ENCODE assay signal across 19 cellular contexts in genomic region chr20:34524426-34524825, GRCh38. TPM values are rescaled to one million over a fixed set of nuclear protein-coding genes. Genes with fewer than 3 reads are reported as not detected.
A peak's percentile ranks its signal among the peaks of the same experiment; 100 is the strongest.
DNase-seq lines count a peak whose midpoint lies in the region; ATAC-seq and TF ChIP-seq lines count a peak whose summit lies in the region.
"Had no signal": no experiment of that assay in that cellular context is flagged by ENCODE, and none has a peak within 500 bp of the region (broad histone marks: within the 10 kb centered on the region; RNA-seq: fewer than 3 reads in every experiment).

No MANE protein-coding gene starts in this region.

- no peaks in the 10 kb centered on the region for H3K27me3 Mint-ChIP-seq in mesothelial cell of epicardium (ENCODE audit: low read depth)
- H3K27me3 Mint-ChIP-seq: dendritic cell treated with granulocyte-macrophage colony-stimulating factor and Interleukin-4, amounts not matched to agents 40 ng/mL and 50 ng/mL, for 4 days had no signal

- H3K4me1 ChIP-seq in body of pancreas = peaks cover 50% of the 10 kb centered on the region

- DNase-seq in activated CD8-positive, alpha-beta memory T cell treated with anti-CD3 and anti-CD28 coated beads for 24 hours = peak; percentile 30
- no peak for DNase-seq in activated CD8-positive, alpha-beta memory T cell treated with anti-CD3 and anti-CD28 coated beads, Interleukin-2, amount 50 U/mL, for 4 hours
- DNase-seq in body of pancreas (no peak), mesothelial cell of epicardium (ENCODE audit: low spot score in 2 of 2, unreplicated experiment in 2 of 2) (no peak), NCI-H146 (lab: John Stamatoyannopoulos, UW) (no peak), DMS 273 treated with DMSO at 0.1 percent for 48 hours (lab: John Stamatoyannopoulos, UW) (no peak)
- DNase-seq: activated CD4-positive, alpha-beta T cell treated with anti-CD3 and anti-CD28 coated beads for 48 hours; activated T-cell treated with anti-CD3 and anti-CD28 coated beads, Interleukin-2, amount 50 U/mL, for 1 hour; Karpas-422; kidney glomerular epithelial cell; NCI-H1417; NCI-H345; stimulated activated CD4-positive, alpha-beta T cell treated with anti-CD3 and anti-CD28 coated beads, Interleukin-15, amount 100 ng/mL, for 24 hours had no signal

- no peak for TF ChIP-seq POLR2A in body of pancreas (IDR thresholded peaks at IDR 0.05)

- no peak overlapping the region for H3K4me3 ChIP-seq in body of pancreas

- no peaks in the 10 kb centered on the region for H3K27me3 ChIP-seq in body of pancreas

- 88 to 93% methylated on average over 11 of the region's 11 CpGs for WGBS in body of pancreas, 2 donors

- H3K36me3 Mint-ChIP-seq in mesothelial cell of epicardium = peaks cover 10% of the 10 kb centered on the region

- no peaks in the 10 kb centered on the region for H3K9me3 ChIP-seq in body of pancreas

- H3K27ac Mint-ChIP-seq in mesothelial cell of epicardium = peak overlapping the region; percentile 93
- H3K27ac Mint-ChIP-seq: dendritic cell treated with granulocyte-macrophage colony-stimulating factor and Interleukin-4, amounts not matched to agents 40 ng/mL and 50 ng/mL, for 4 days had no signal

- H3K27ac ChIP-seq in body of pancreas = peak overlapping the region in 3 of 4 donors; percentile 63 to 79 (median 71)
- H3K27ac ChIP-seq in temporal lobe (ENCODE audit: low read depth, low read length) = peak overlapping the region; percentile 100
- H3K27ac ChIP-seq: parathyroid adenoma had no signal

- no peak for TF ChIP-seq CTCF in body of pancreas (IDR thresholded peaks at IDR 0.05)
- TF ChIP-seq CTCF in mesothelial cell of epicardium (IDR thresholded peaks at IDR 0.05; ENCODE audit: unreplicated experiment) = no peak

- no peaks in the 10 kb centered on the region for H3K9me3 Mint-ChIP-seq in mesothelial cell of epicardium
- H3K9me3 Mint-ChIP-seq: CD14-positive monocyte; dendritic cell treated with granulocyte-macrophage colony-stimulating factor and Interleukin-4, amounts not matched to agents 40 ng/mL and 50 ng/mL, for 4 days had no signal

- no peak for ATAC-seq in body of pancreas
- ATAC-seq in HG02970 (IDR thresholded peaks at IDR 0.05; ENCODE audit: low FRiP score, unreplicated experiment) = no peak
- ATAC-seq: esophagus mucosa had no signal

- intact Hi-C loops in body of pancreas (cut with DNase I) = no loop called here

- H3K36me3 ChIP-seq in body of pancreas (replicated peaks in 1 of 2; ENCODE audit: insufficient read depth in 1 of 2, low read depth in 2 of 2) = peaks cover 0 to 4% of the 10 kb centered on the region in 2 donors

- H3K4me3 Mint-ChIP-seq in mesothelial cell of epicardium = no peak overlapping the region
- H3K4me3 Mint-ChIP-seq: CD14-positive monocyte; dendritic cell treated with granulocyte-macrophage colony-stimulating factor and Interleukin-4, amounts not matched to agents 40 ng/mL and 50 ng/mL, for 4 days had no signal

- H3K4me1 Mint-ChIP-seq in mesothelial cell of epicardium = peaks cover 35% of the 10 kb centered on the region

RNA-seq across cellular contexts. Expression of gene DYNLRB1, which starts 8.2 kb away (rescaled TPM):
- total RNA-seq in body of pancreas = 10 to 100 TPM; 58.9 to 64.3 TPM
- 95.9 to 101 TPM (median 96.7 TPM) in 3 replicates for total RNA-seq in mesothelial cell of epicardium
- total RNA-seq in temporal lobe = 28.0 TPM

RNA-seq across cellular contexts. Expression of gene MAP1LC3A, which starts 34.1 kb away (rescaled TPM):
- total RNA-seq in body of pancreas (10 to 100 TPM; 22.4 to 37.6 TPM), mesothelial cell of epicardium (36.0 to 42.2 TPM (median 37.8 TPM) in 3 replicates), temporal lobe (49.2 TPM)
